ENCODE assay signal across 23 cellular contexts in genomic region chr1:1051127-1051810, GRCh38. TPM values are rescaled to one million over a fixed set of nuclear protein-coding genes. Genes with fewer than 3 reads are reported as not detected.
"Had no signal": no experiment of that assay in that cellular context is flagged by ENCODE, and none has a peak within 500 bp of the region (broad histone marks: within the 10 kb centered on the region; RNA-seq: fewer than 3 reads in every experiment).

No MANE protein-coding gene starts in this region.

- H3K27ac Mint-ChIP-seq: activated T-helper 17 cell treated with anti-CD3 and anti-CD28 coated beads, Interleukin-2, amount 50 U/mL, for 72 hours; effector memory CD8-positive, alpha-beta T cell; immature natural killer cell; neural progenitor cell had no signal

- H3K36me3 ChIP-seq: breast epithelium, neural progenitor cell, ovary had no signal

- DNase-seq: activated CD4-positive, alpha-beta T cell treated with anti-CD3 and anti-CD28 coated beads, Interleukin-2, amount 50 U/mL, for 48 hours; activated naive CD4-positive, alpha-beta T cell treated with Interleukin-2 at 50 U/mL for 16 hours; cerebellar nuclear complex; effector memory CD8-positive, alpha-beta T cell; foreskin melanocyte; head of caudate nucleus; immature natural killer cell; lower lobe of right lung; midbrain; naive B cell; ovary; stimulated activated CD4-positive, alpha-beta T cell treated with anti-CD3 and anti-CD28 coated beads, Interleukin-12 subunit alpha, Interleukin-12 subunit beta, amount 100 ng/mL, for 4 hours; stimulated activated CD4-positive, alpha-beta T cell treated with anti-CD3 and anti-CD28 coated beads, Interleukin-2, amount 100 ng/mL, for 24 hours; T1000; upper lobe of right lung had no signal

- H3K9me3 Mint-ChIP-seq: activated T-helper 17 cell treated with anti-CD3 and anti-CD28 coated beads, Interleukin-2, amount 50 U/mL, for 72 hours; effector memory CD8-positive, alpha-beta T cell; immature natural killer cell; neural progenitor cell had no signal

- H3K27me3 ChIP-seq: ascending aorta, breast epithelium, neural progenitor cell, ovary, upper lobe of right lung had no signal

- H3K4me3 Mint-ChIP-seq: activated T-helper 17 cell treated with anti-CD3 and anti-CD28 coated beads, Interleukin-2, amount 50 U/mL, for 72 hours; effector memory CD8-positive, alpha-beta T cell; immature natural killer cell; naive B cell; neural progenitor cell had no signal

- H3K36me3 Mint-ChIP-seq: immature natural killer cell, naive B cell had no signal

- H3K27me3 Mint-ChIP-seq: activated T-helper 17 cell treated with anti-CD3 and anti-CD28 coated beads, Interleukin-2, amount 50 U/mL, for 72 hours; naive B cell had no signal

- H3K4me1 ChIP-seq: ascending aorta, breast epithelium, lower lobe of right lung, neural progenitor cell, upper lobe of right lung had no signal

- ATAC-seq: activated T-helper 17 cell treated with anti-CD3 and anti-CD28 coated beads, Interleukin-2, amount 50 U/mL, for 72 hours; effector memory CD8-positive, alpha-beta T cell; lower lobe of right lung; upper lobe of right lung had no signal

- H3K9ac ChIP-seq: neural progenitor cell had no signal

- H3K9me3 ChIP-seq: ascending aorta, breast epithelium, lower lobe of right lung, ovary, thoracic aorta, upper lobe of right lung had no signal

- H3K4me3 ChIP-seq: ascending aorta, breast epithelium, lower lobe of right lung, neural progenitor cell, ovary, thoracic aorta, upper lobe of right lung had no signal

- H3K4me1 Mint-ChIP-seq: activated T-helper 17 cell treated with anti-CD3 and anti-CD28 coated beads, Interleukin-2, amount 50 U/mL, for 72 hours; immature natural killer cell; neural progenitor cell had no signal

- H3K27ac ChIP-seq: ascending aorta, breast epithelium, epithelial cell of prostate, lower lobe of right lung, neural progenitor cell, ovary, thoracic aorta, upper lobe of right lung had no signal

RNA-seq across cellular contexts. Expression of gene RNF223, which starts 22.8 kb away (rescaled TPM):
- total RNA-seq: activated T-helper 17 cell treated with anti-CD3 and anti-CD28 coated beads, Interleukin-2, amount 50 U/mL, for 72 hours; ascending aorta; fibroblast of lung; pulmonary artery endothelial cell had no signal
- polyA plus RNA-seq: fibroblast of lung, immature natural killer cell, ovary had no signal
